9 cellular contexts compared by ENCODE assay signal in the genomic region with DNA sequence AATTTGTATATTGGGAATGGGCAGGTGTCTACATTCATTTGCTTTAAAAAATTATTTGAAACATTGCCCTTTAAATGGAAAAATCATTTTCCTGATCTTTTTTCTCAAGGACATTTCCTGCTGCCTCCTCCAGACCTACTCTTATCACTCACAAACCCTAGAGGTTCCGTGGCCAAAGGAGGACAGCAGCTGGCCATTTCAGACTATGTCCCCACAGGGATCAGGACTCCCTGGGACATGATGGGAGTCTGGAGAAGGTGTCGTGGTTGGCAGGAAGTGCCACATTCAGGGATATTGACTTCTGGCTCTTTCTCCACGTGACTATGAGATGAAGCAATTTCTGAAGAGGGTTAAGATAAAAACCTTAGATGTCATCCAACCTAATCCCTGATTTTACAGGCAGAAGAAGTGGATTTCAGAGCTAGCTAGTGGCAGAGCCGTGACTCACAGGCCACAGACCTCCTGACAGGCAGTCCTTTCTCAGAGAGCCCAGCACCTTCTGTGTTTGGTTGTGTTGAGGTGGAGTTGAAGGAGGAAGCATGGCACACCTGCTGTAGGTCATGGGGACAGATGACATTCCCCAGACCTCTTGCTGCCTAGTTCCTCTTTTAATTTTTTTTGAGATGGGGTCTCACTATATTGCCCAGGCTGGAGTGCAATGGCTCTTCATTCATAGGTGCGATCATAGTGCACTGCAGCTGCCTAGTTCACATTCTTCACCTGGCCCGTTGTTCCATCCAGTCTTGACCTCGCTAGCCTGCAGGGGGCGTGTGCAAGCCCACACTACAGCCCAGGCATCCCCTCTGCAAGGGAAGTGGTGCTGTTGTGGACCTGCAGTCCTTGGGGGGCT. TPM values are rescaled to one million over a fixed set of nuclear protein-coding genes. Genes with fewer than 3 reads are reported as not detected.
DNase-seq lines count a peak whose midpoint lies in the region; ATAC-seq and TF ChIP-seq lines count a peak whose summit lies in the region.
"Had no signal": no experiment of that assay in that cellular context is flagged by ENCODE, and none has a peak within 500 bp of the region (broad histone marks: within the 10 kb centered on the region; RNA-seq: fewer than 3 reads in every experiment).

No MANE protein-coding gene starts in this region.

- no peak overlapping the region for H3K4me3 ChIP-seq in left ventricle myocardium inferior
- no peak overlapping the region for H3K4me3 ChIP-seq in OCI-LY1 (ENCODE audit: low read depth, low read length, poor library complexity, severe bottlenecking)
- H3K4me3 ChIP-seq in fibroblast of villous mesenchyme (ENCODE audit: low read depth, low read length), result no peak overlapping the region
- H3K4me3 ChIP-seq in transverse colon, result no peak overlapping the region
- no peak overlapping the region for H3K4me3 ChIP-seq in lower leg skin (ENCODE audit: low read depth, poor library complexity, severe bottlenecking)
- no peak overlapping the region for H3K4me3 ChIP-seq in prostate gland

- no peaks in the 10 kb centered on the region for H3K79me2 ChIP-seq in OCI-LY1 (ENCODE audit: insufficient read depth, low read length)

- no peaks in the 10 kb centered on the region for H4K20me1 ChIP-seq in OCI-LY1 (ENCODE audit: insufficient read depth, low read length)

- H3K9me2 ChIP-seq in OCI-LY1 (ENCODE audit: low read depth, low read length), result no peaks in the 10 kb centered on the region

- no peaks in the 10 kb centered on the region for H3K4me1 ChIP-seq in left ventricle myocardium inferior
- H3K4me1 ChIP-seq in OCI-LY1 (ENCODE audit: insufficient read depth, low read length, severe bottlenecking), result peaks cover 16% of the 10 kb centered on the region
- H3K4me1 ChIP-seq in transverse colon, result no peaks in the 10 kb centered on the region
- H3K4me1 ChIP-seq in prostate gland (replicated peaks), result no peaks in the 10 kb centered on the region

- H3F3A ChIP-seq in OCI-LY1 (ENCODE audit: insufficient read depth, low read length), result no peaks in the 10 kb centered on the region

- H3K27ac ChIP-seq in left ventricle myocardium inferior (replicated peaks) (no peak overlapping the region), OCI-LY1 (ENCODE audit: low read depth, low read length, poor library complexity, severe bottlenecking) (no peak overlapping the region), transverse colon (no peak overlapping the region), prostate gland (no peak overlapping the region)

- no peaks in the 10 kb centered on the region for H3K36me3 ChIP-seq in left ventricle myocardium inferior
- no peaks in the 10 kb centered on the region for H3K36me3 ChIP-seq in OCI-LY1 (ENCODE audit: insufficient read depth, low read length)
- no peaks in the 10 kb centered on the region for H3K36me3 ChIP-seq in transverse colon
- H3K36me3 ChIP-seq in prostate gland, result no peaks in the 10 kb centered on the region

- DNase-seq in left ventricle myocardium inferior, result no peak
- DNase-seq in Right ventricle myocardium superior, result no peak
- DNase-seq in fibroblast of villous mesenchyme (ENCODE audit: low read depth), result peak; percentile 36
- DNase-seq in transverse colon, result peak; percentile 22
- DNase-seq in lower leg skin (ENCODE audit: low spot score in 2 of 2), result no peak
- no peak for DNase-seq in prostate gland (ENCODE audit: low spot score)
- no peak for DNase-seq in T-helper 9 cell
- DNase-seq: T1000 had no signal

- H3K9ac ChIP-seq in OCI-LY1 (ENCODE audit: low read length), result no peak overlapping the region

- H3K4me2 ChIP-seq in OCI-LY1 (ENCODE audit: low read length), result no peak overlapping the region

- no peak overlapping the region for H2AFZ ChIP-seq in OCI-LY1 (ENCODE audit: low read length)

- intact Hi-C loops in left ventricle myocardium inferior (cut with micrococcal nuclease), result no loop called here
- intact Hi-C loops in Right ventricle myocardium superior (cut with DNase I), result no loop called here
- intact Hi-C loops in transverse colon (cut with DNase I; ENCODE audit: low total_unique reads), result no loop called here
- intact Hi-C loops in lower leg skin (cut with DNase I; ENCODE audit: low total_unique reads), result no loop called here
- intact Hi-C loops in prostate gland (cut with DNase I), result no loop called here

- no peak for TF ChIP-seq POLR2A in transverse colon (IDR thresholded peaks at IDR 0.05)
- no peak for TF ChIP-seq POLR2A in lower leg skin (IDR thresholded peaks at IDR 0.05)
- TF ChIP-seq POLR2A in prostate gland (IDR thresholded peaks at IDR 0.05), result no peak

- ATAC-seq in Right ventricle myocardium superior (ENCODE audit: poor library complexity), result no peak

- TF ChIP-seq CTCF in left ventricle myocardium inferior (IDR thresholded peaks at IDR 0.05; ENCODE audit: borderline replicate concordance) (peak; percentile 56), OCI-LY1 (IDR thresholded peaks at IDR 0.05; ENCODE audit: low read length) (peak; percentile 83), fibroblast of villous mesenchyme (IDR thresholded peaks at IDR 0.05; ENCODE audit: insufficient read depth, low read depth, low read length) (peak; percentile 62), transverse colon (IDR thresholded peaks at IDR 0.05) (peak in 4 of 5 experiments; percentile 17 to 45 (median 37)), lower leg skin (IDR thresholded peaks at IDR 0.05) (no peak), prostate gland (IDR thresholded peaks at IDR 0.05) (no peak)

- in situ Hi-C loops in transverse colon (cut with MboI; ENCODE audit: low pct_ligation_motif_present in 1 of 4, low pct_unique_long_range_greater_than_20kb in 1 of 4, low sequenced_read_pairs in 3 of 4), result no loop called here

- peaks cover 5% of the 10 kb centered on the region for H3K27me3 ChIP-seq in left ventricle myocardium inferior (ENCODE audit: low read depth)
- H3K27me3 ChIP-seq in OCI-LY1 (ENCODE audit: insufficient read depth, low read length), result no peaks in the 10 kb centered on the region
- H3K27me3 ChIP-seq in transverse colon, result no peaks in the 10 kb centered on the region
- H3K27me3 ChIP-seq in prostate gland (replicated peaks; ENCODE audit: insufficient read depth), result no peaks in the 10 kb centered on the region

- TF ChIP-seq EP300 in transverse colon (IDR thresholded peaks at IDR 0.05; ENCODE audit: low read depth), result no peak

- no peaks in the 10 kb centered on the region for H3K9me3 ChIP-seq in left ventricle myocardium inferior (replicated peaks)
- no peaks in the 10 kb centered on the region for H3K9me3 ChIP-seq in OCI-LY1 (ENCODE audit: low read length)
- H3K9me3 ChIP-seq in transverse colon, result no peaks in the 10 kb centered on the region
- no peaks in the 10 kb centered on the region for H3K9me3 ChIP-seq in prostate gland

- 43 to 56% methylated on average over 4 to 8 of the region's 8 CpGs for WGBS in transverse colon (ENCODE audit: low coverage in 1 of 2), 2 donors
- WGBS in lower leg skin, 2 donors, result 57 to 68% methylated on average over 8 of the region's 8 CpGs
- 60% methylated on average over 8 of the region's 8 CpGs for WGBS in prostate gland

RNA-seq across cellular contexts. Expression of gene IL10, which starts 25.5 kb away (rescaled TPM):
- 0.38 TPM for total RNA-seq in left ventricle myocardium inferior
- 0.43 TPM for total RNA-seq in Right ventricle myocardium superior
- total RNA-seq in fibroblast of villous mesenchyme, result under 0.01 TPM in 1 of 2 replicates, not detected in the other
- total RNA-seq in transverse colon, result 1 to 10 TPM in 2 of 4 donors, not detected in 2; 1.6 to 4.4 TPM
- under 1 TPM in 2 of 4 donors, not detected in 2; 0.32 to 0.72 TPM for total RNA-seq in lower leg skin
- not detected for total RNA-seq in prostate gland

RNA-seq across cellular contexts. Expression of gene IL19, which starts 27.2 kb away (rescaled TPM):
- not detected for total RNA-seq in left ventricle myocardium inferior
- not detected for total RNA-seq in Right ventricle myocardium superior
- total RNA-seq in fibroblast of villous mesenchyme, result 0.97 and 1.7 TPM in 2 replicates
- total RNA-seq in transverse colon, result not detected
- total RNA-seq in lower leg skin, result not detected
- total RNA-seq in prostate gland, result not detected

Comparison
In these comparisons a context has a peak if more than half of its experiments do, and no peak if none do; other contexts are left out.
1. DNase-seq: peak in fibroblast of villous mesenchyme (single experiment) and transverse colon (single experiment); none in left ventricle myocardium inferior (single experiment), Right ventricle myocardium superior (single experiment), lower leg skin (0 of 2), prostate gland (single experiment) and T-helper 9 cell (single experiment).
2. CTCF ChIP-seq: peak in left ventricle myocardium inferior (single experiment), OCI-LY1 (single experiment), fibroblast of villous mesenchyme (single experiment) and transverse colon (4 of 5); none in lower leg skin (0 of 3) and prostate gland (0 of 4).